In genomic region chr15:90231028-90232017, GRCh38 we compare ENCODE assay signal across 8 cellular contexts. TPM values are rescaled to one million over a fixed set of nuclear protein-coding genes. Genes with fewer than 3 reads are reported as not detected.
DNase-seq lines count a peak whose midpoint lies in the region; ATAC-seq and TF ChIP-seq lines count a peak whose summit lies in the region.

No MANE protein-coding gene starts in this region.

- H3K27me3 ChIP-seq in body of pancreas, result no peaks in the 10 kb centered on the region
- no peaks in the 10 kb centered on the region for H3K27me3 ChIP-seq in sigmoid colon

- H3K4me3 ChIP-seq in body of pancreas (no peak overlapping the region), sigmoid colon (no peak overlapping the region)

- 32 to 39% methylated on average over 21 to 27 of the region's 27 CpGs for WGBS in body of pancreas, 2 donors
- 43 to 48% methylated on average over 27 of the region's 27 CpGs for WGBS in sigmoid colon, 2 donors

- H3K36me3 ChIP-seq in body of pancreas (replicated peaks in 1 of 2; ENCODE audit: insufficient read depth in 1 of 2, low read depth in 2 of 2), result peaks cover 0 to 5% of the 10 kb centered on the region in 2 donors
- peaks cover 15 to 58% (median 34%) of the 10 kb centered on the region in 4 donors for H3K36me3 ChIP-seq in sigmoid colon

- CTCF ChIA-PET in GM10248 (lab: Yijun Ruan, JAX), result interaction anchor here (1.2 to 6.0 kb wide), 6 partner anchors 10 to 79 kb away, joined by 3 to 63 read pairs (median 18); partner anchors contain the start of gene SEMA4B

- H3K4me1 ChIP-seq in body of pancreas (peaks cover 78% of the 10 kb centered on the region), sigmoid colon (peaks cover 0 to 71% (median 55%) of the 10 kb centered on the region in 4 donors)

- POLR2A ChIA-PET in GM10248 (lab: Yijun Ruan, JAX), result no interaction called here

- no peaks in the 10 kb centered on the region for H3K9me3 ChIP-seq in body of pancreas
- no peaks in the 10 kb centered on the region for H3K9me3 ChIP-seq in sigmoid colon

- no peak for ATAC-seq in body of pancreas
- no peak for ATAC-seq in GM18861 (IDR thresholded peaks at IDR 0.05; ENCODE audit: unreplicated experiment)

- no peak for TF ChIP-seq CTCF in GM10248 (IDR thresholded peaks at IDR 0.05; ENCODE audit: control extremely low read depth, extremely low read depth, low read depth, missing control alignments)
- no peak for TF ChIP-seq CTCF in body of pancreas (IDR thresholded peaks at IDR 0.05)
- no peak for TF ChIP-seq CTCF in sigmoid colon (IDR thresholded peaks at IDR 0.05)

- H3K27ac ChIP-seq in body of pancreas, result peak overlapping the region; percentile 93 to 98 (median 95)
- H3K27ac ChIP-seq in sigmoid colon, result peak overlapping the region; percentile 25 to 93 (median 90)

- DNase-seq in GM10248 (ENCODE audit: extremely low spot score) (peak; percentile 66), T-helper 22 cell (ENCODE audit: low read depth) (peak; percentile 82), body of pancreas (peak; percentile 51 to 70 (median 62)), sigmoid colon (peak; percentile 69), NCI-H524 (lab: John Stamatoyannopoulos, UW) (no peak), NK-92 (lab: John Stamatoyannopoulos, UW; ENCODE audit: unreplicated experiment) (no peak), OCI-M2 (lab: John Stamatoyannopoulos, UW; ENCODE audit: unreplicated experiment) (no peak)

- TF ChIP-seq EP300 in sigmoid colon (IDR thresholded peaks at IDR 0.05), result no peak

- intact Hi-C loops in body of pancreas (cut with DNase I) (no loop called here), sigmoid colon (cut with DNase I) (loop anchor here (5.0 to 10.0 kb wide), 2 partner anchors 134 to 337 kb away; partner anchors contain the start of gene AP3S2)

- TF ChIP-seq POLR2A in body of pancreas (IDR thresholded peaks at IDR 0.05), result peak in 2 of 3 donors; percentile 13 to 41
- no peak for TF ChIP-seq POLR2A in sigmoid colon (IDR thresholded peaks at IDR 0.05)

RNA-seq across cellular contexts. Expression of gene CIB1, which starts 2.4 kb away (rescaled TPM):
- total RNA-seq in body of pancreas, result 10 to 100 TPM; 36.6 to 59.0 TPM
- 10 to 100 TPM; 18.6 to 35.7 (median 35.5) TPM for total RNA-seq in sigmoid colon
- polyA plus RNA-seq in sigmoid colon, result 100 to 1,000 TPM; 283 to 436 (median 359) TPM

RNA-seq across cellular contexts. Expression of gene GDPGP1, which starts 2.7 kb away (rescaled TPM):
- total RNA-seq in body of pancreas, result 1 to 10 TPM in 1 of 2 donors, under 1 TPM in 1; 0.33 to 5.2 TPM
- total RNA-seq in sigmoid colon, result 1 to 10 TPM; 3.0 to 7.5 (median 5.4) TPM
- 10 to 100 TPM in 1 of 3 donors, 1 to 10 TPM in 2; 7.9 to 12.7 (median 9.0) TPM for polyA plus RNA-seq in sigmoid colon

RNA-seq across cellular contexts. Expression of gene TTLL13, which starts 18.0 kb away (rescaled TPM):
- total RNA-seq in body of pancreas (not detected), sigmoid colon (not detected)
- polyA plus RNA-seq in sigmoid colon, result under 1 TPM in 1 of 3 donors, not detected in 2; 0.25 TPM

RNA-seq across cellular contexts. Expression of gene SEMA4B, which starts 30.2 kb away (rescaled TPM):
- total RNA-seq in body of pancreas (10 to 100 TPM; 42.8 to 63.9 TPM), sigmoid colon (10 to 100 TPM; 42.0 to 72.4 (median 58.6) TPM)
- 10 to 100 TPM; 10.6 to 94.5 (median 11.4) TPM for polyA plus RNA-seq in sigmoid colon

RNA-seq across cellular contexts. Expression of gene NGRN, which starts 34.1 kb away (rescaled TPM):
- total RNA-seq in body of pancreas, result 10 to 100 TPM; 27.4 to 27.8 TPM
- total RNA-seq in sigmoid colon, result 100 to 1,000 TPM in 3 of 4 donors, 10 to 100 TPM in 1; 81.2 to 139 (median 111) TPM
- 10 to 100 TPM; 43.2 to 66.7 (median 51.8) TPM for polyA plus RNA-seq in sigmoid colon

Comparison
In these comparisons a context has a peak if more than half of its experiments do, and no peak if none do; other contexts are left out.
1. DNase-seq: peak in GM10248 (single experiment), T-helper 22 cell (single experiment), body of pancreas (4 of 4) and sigmoid colon (single experiment); none in NCI-H524 (0 of 2), NK-92 (single experiment) and OCI-M2 (single experiment).
2. POLR2A ChIP-seq: peak in body of pancreas (2 of 3); none in sigmoid colon (0 of 2).